In genomic region chr12:15526033-15526432, GRCh38 we compare ENCODE assay signal across 12 cellular contexts.
DNase-seq lines count a peak whose midpoint lies in the region; ATAC-seq and TF ChIP-seq lines count a peak whose summit lies in the region.
"Had no signal": no experiment of that assay in that cellular context is flagged by ENCODE, and none has a peak within 500 bp of the region (broad histone marks: within the 10 kb centered on the region; RNA-seq: fewer than 3 reads in every experiment).

No MANE protein-coding gene starts in this region.

- DNase-seq in epithelial cell of esophagus (ENCODE audit: low read depth) (peak; percentile 85), OCI-M2 (lab: John Stamatoyannopoulos, UW; ENCODE audit: unreplicated experiment) (no peak), HUDEP-2 (lab: John Stamatoyannopoulos, UW; ENCODE audit: unreplicated experiment in 76 of 76) (no peak), superior temporal gyrus (ENCODE audit: extremely low spot score) (no peak)
- no peak for DNase-seq in stimulated activated CD4-positive, alpha-beta T cell treated with anti-CD3 and anti-CD28 coated beads, Interleukin-12 subunit alpha, Interleukin-12 subunit beta, amount 100 ng/mL, for 4 hours
- DNase-seq: activated CD4-positive, alpha-beta T cell treated with anti-CD3 and anti-CD28 coated beads for 4 hours; NCI-H187 had no signal

- peak; percentile 41 for TF ChIP-seq CTCF in epithelial cell of esophagus (IDR thresholded peaks at IDR 0.05; ENCODE audit: insufficient read depth, low read depth, low read length, missing control alignments)

- no peak overlapping the region for H3K4me3 ChIP-seq in epithelial cell of esophagus (ENCODE audit: low read length)
- H3K4me3 ChIP-seq: skin epidermis, tibial nerve had no signal

- ATAC-seq in GM18867 (IDR thresholded peaks at IDR 0.05; ENCODE audit: unreplicated experiment) (peak; percentile 100), GM21825 (IDR thresholded peaks at IDR 0.05; ENCODE audit: unreplicated experiment) (peak; percentile 99), HG03521 (IDR thresholded peaks at IDR 0.05; ENCODE audit: unreplicated experiment) (peak; percentile 100)
